8 cellular contexts compared by ENCODE assay signal in genomic region chr5:177494356-177495195, GRCh38. TPM values are rescaled to one million over a fixed set of nuclear protein-coding genes. Genes with fewer than 3 reads are reported as not detected.
DNase-seq lines count a peak whose midpoint lies in the region; ATAC-seq and TF ChIP-seq lines count a peak whose summit lies in the region.

No MANE protein-coding gene starts in this region.

- no peaks in the 10 kb centered on the region for H4K20me1 ChIP-seq in SU-DHL-6 (ENCODE audit: low read depth, low read length)

- H3K27ac ChIP-seq in AG04450 (ENCODE audit: low read depth, low read length) (peak overlapping the region; percentile 99), SU-DHL-6 (ENCODE audit: low read depth, low read length) (peak overlapping the region; percentile 47)

- no peaks in the 10 kb centered on the region; the same call in 1 of the 2 replicates for H3K9me3 ChIP-seq in AG04450 (ENCODE audit: control insufficient read depth, insufficient read depth, low read length)
- no peaks in the 10 kb centered on the region for H3K9me3 ChIP-seq in SU-DHL-6 (ENCODE audit: insufficient read depth, low read length)

- no peaks in the 10 kb centered on the region for H3K9me2 ChIP-seq in SU-DHL-6 (replicated peaks; ENCODE audit: insufficient read depth, low read length)

- TF ChIP-seq CTCF in AG04450 (IDR thresholded peaks at IDR 0.05; ENCODE audit: low read depth, low read length) (peak; percentile 56), SU-DHL-6 (IDR thresholded peaks at IDR 0.05; ENCODE audit: insufficient read depth, low read length, poor library complexity, severe bottlenecking) (no peak)

- peaks cover 21 to 26% of the 10 kb centered on the region in 2 donors for H3K4me1 Mint-ChIP-seq in natural killer cell treated with Interleukin-12 subunit alpha and Interleukin-12 subunit beta and Interleukin-15 and Interleukin-18, amount 100 ng/mL, for 72 hours (ENCODE audit: low read depth in 2 of 2)

- POLR2A ChIA-PET in AG04450 (lab: Yijun Ruan, JAX): interaction anchor here (0.7 to 12.1 kb wide), 11 partner anchors 8 to 115 kb away, joined by 3 to 230 read pairs (median 6); partner anchors contain the start of genes DBN1 and DDX41

- H3K4me3 ChIP-seq in AG04450 (ENCODE audit: low read depth, low read length) (peak overlapping the region; percentile 95), SU-DHL-6 (ENCODE audit: insufficient read depth, low read length, poor library complexity, severe bottlenecking) (no peak overlapping the region)

- peak; percentile 85 for DNase-seq in AG04450 (ENCODE audit: low read depth, low spot score)
- peak; percentile 90 for DNase-seq in HCEC 1CT
- DNase-seq in natural killer cell treated with Interleukin-12 subunit alpha and Interleukin-12 subunit beta and Interleukin-15 and Interleukin-18, amount 100 ng/mL, for 72 hours (ENCODE audit: low spot score): no peak
- DNase-seq in T-helper 9 cell: no peak
- DNase-seq in DMS79 treated with DMSO at 0.1 percent for 48 hours (lab: John Stamatoyannopoulos, UW): no peak

- H3K9me3 Mint-ChIP-seq in natural killer cell treated with Interleukin-12 subunit alpha and Interleukin-12 subunit beta and Interleukin-15 and Interleukin-18, amount 100 ng/mL, for 72 hours: no peaks in the 10 kb centered on the region

- peak overlapping the region; percentile 55 to 85 for H3K27ac Mint-ChIP-seq in natural killer cell treated with Interleukin-12 subunit alpha and Interleukin-12 subunit beta and Interleukin-15 and Interleukin-18, amount 100 ng/mL, for 72 hours

- peaks cover 5% of the 10 kb centered on the region; the same call in 1 of the 2 replicates for H3F3A ChIP-seq in SU-DHL-6 (ENCODE audit: insufficient read depth)

- H3K79me2 ChIP-seq in SU-DHL-6 (ENCODE audit: insufficient read depth, low read length): no peaks in the 10 kb centered on the region

- H3K27me3 ChIP-seq in AG04450 (ENCODE audit: control insufficient read depth, insufficient read depth, low read length) (no peaks in the 10 kb centered on the region), SU-DHL-6 (ENCODE audit: low read length) (no peaks in the 10 kb centered on the region)

- ATAC-seq in esophagus mucosa: peak; percentile 48
- ATAC-seq in natural killer cell treated with Interleukin-12 subunit alpha and Interleukin-12 subunit beta and Interleukin-15 and Interleukin-18, amount 100 ng/mL, for 72 hours: peak in 1 of 2 donors; percentile 52
- no peak for ATAC-seq in HG03521 (IDR thresholded peaks at IDR 0.05; ENCODE audit: unreplicated experiment)

- H3K36me3 Mint-ChIP-seq in natural killer cell treated with Interleukin-12 subunit alpha and Interleukin-12 subunit beta and Interleukin-15 and Interleukin-18, amount 100 ng/mL, for 72 hours: no peaks in the 10 kb centered on the region

- no peak overlapping the region for H2AFZ ChIP-seq in SU-DHL-6 (ENCODE audit: low read depth, low read length, severe bottlenecking)

- H3K27me3 Mint-ChIP-seq in natural killer cell treated with Interleukin-12 subunit alpha and Interleukin-12 subunit beta and Interleukin-15 and Interleukin-18, amount 100 ng/mL, for 72 hours: peaks cover 8% of the 10 kb centered on the region in 2 donors

- peak overlapping the region; percentile 47 for H3K4me3 Mint-ChIP-seq in natural killer cell treated with Interleukin-12 subunit alpha and Interleukin-12 subunit beta and Interleukin-15 and Interleukin-18, amount 100 ng/mL, for 72 hours

- H3K4me2 ChIP-seq in SU-DHL-6 (ENCODE audit: low read depth, low read length, poor library complexity, severe bottlenecking): no peak overlapping the region

- no peak overlapping the region for H3K9ac ChIP-seq in SU-DHL-6 (ENCODE audit: low read length)

- CTCF ChIA-PET in AG04450 (lab: Charles Lee): interaction anchor here (0.9 to 2.4 kb wide), 4 partner anchors 31 to 90 kb away, joined by 4 to 13 read pairs (median 8); no protein-coding TSS in a partner anchor

- no peaks in the 10 kb centered on the region for H3K36me3 ChIP-seq in SU-DHL-6 (ENCODE audit: low read length)

RNA-seq across cellular contexts. Expression of gene PDLIM7, which starts 2.8 kb away (rescaled TPM):
- 195 and 268 TPM in 2 replicates for polyA plus RNA-seq in AG04450 (2011; rRNA removed)
- 134 and 147 TPM in 2 replicates for polyA minus RNA-seq in AG04450 (2011; rRNA and poly(A)+ RNA removed)
- total RNA-seq in esophagus mucosa: 23.0 TPM
- 10 to 100 TPM; 15.5 to 39.1 TPM for total RNA-seq in natural killer cell treated with Interleukin-12 subunit alpha and Interleukin-12 subunit beta and Interleukin-15 and Interleukin-18, amount 100 ng/mL, for 72 hours

RNA-seq across cellular contexts. Expression of gene DOK3, which starts 15.1 kb away (rescaled TPM):
- 0.50 and 0.96 TPM in 2 replicates for polyA plus RNA-seq in AG04450 (2011; rRNA removed)
- polyA minus RNA-seq in AG04450 (2011; rRNA and poly(A)+ RNA removed): 0.43 and 2.3 TPM in 2 replicates
- 3.3 TPM for total RNA-seq in esophagus mucosa
- total RNA-seq in natural killer cell treated with Interleukin-12 subunit alpha and Interleukin-12 subunit beta and Interleukin-15 and Interleukin-18, amount 100 ng/mL, for 72 hours: 10 to 100 TPM; 10.0 to 18.0 TPM

RNA-seq across cellular contexts. Expression of gene DBN1, which starts 21.1 kb away (rescaled TPM):
- polyA plus RNA-seq in AG04450 (2011; rRNA removed): 146 and 164 TPM in 2 replicates
- 169 and 227 TPM in 2 replicates for polyA minus RNA-seq in AG04450 (2011; rRNA and poly(A)+ RNA removed)
- 27.2 TPM for total RNA-seq in esophagus mucosa
- 10 to 100 TPM in 1 of 2 donors, 1 to 10 TPM in 1; 7.1 to 13.3 TPM for total RNA-seq in natural killer cell treated with Interleukin-12 subunit alpha and Interleukin-12 subunit beta and Interleukin-15 and Interleukin-18, amount 100 ng/mL, for 72 hours

RNA-seq across cellular contexts. Expression of gene DDX41, which starts 22.2 kb away (rescaled TPM):
- polyA plus RNA-seq in AG04450 (2011; rRNA removed): 71.8 and 96.0 TPM in 2 replicates
- 58.0 and 71.2 TPM in 2 replicates for polyA minus RNA-seq in AG04450 (2011; rRNA and poly(A)+ RNA removed)
- total RNA-seq in esophagus mucosa: 64.2 TPM
- 100 to 1,000 TPM; 162 to 168 TPM for total RNA-seq in natural killer cell treated with Interleukin-12 subunit alpha and Interleukin-12 subunit beta and Interleukin-15 and Interleukin-18, amount 100 ng/mL, for 72 hours

RNA-seq across cellular contexts. Expression of gene PRR7, which starts 48.0 kb away (rescaled TPM):
- polyA plus RNA-seq in AG04450 (2011; rRNA removed): 1.0 and 1.6 TPM in 2 replicates
- 0.28 and 0.43 TPM in 2 replicates for polyA minus RNA-seq in AG04450 (2011; rRNA and poly(A)+ RNA removed)
- total RNA-seq in esophagus mucosa: 4.3 TPM
- total RNA-seq in natural killer cell treated with Interleukin-12 subunit alpha and Interleukin-12 subunit beta and Interleukin-15 and Interleukin-18, amount 100 ng/mL, for 72 hours: 1 to 10 TPM in 1 of 2 donors, under 1 TPM in 1; 0.83 to 2.6 TPM

Comparison
In these comparisons a context has a peak if more than half of its experiments do, and no peak if none do; other contexts are left out.
1. DNase-seq: peak in AG04450 (single experiment) and HCEC 1CT (single experiment); none in natural killer cell treated with Interleukin-12 subunit alpha and Interleukin-12 subunit beta and Interleukin-15 and Interleukin-18, amount 100 ng/mL, for 72 hours (single experiment), T-helper 9 cell (single experiment) and DMS79 treated with DMSO at 0.1 percent for 48 hours (single experiment).